Comparison of ENCODE assay signal across 14 cellular contexts in the genomic region with DNA sequence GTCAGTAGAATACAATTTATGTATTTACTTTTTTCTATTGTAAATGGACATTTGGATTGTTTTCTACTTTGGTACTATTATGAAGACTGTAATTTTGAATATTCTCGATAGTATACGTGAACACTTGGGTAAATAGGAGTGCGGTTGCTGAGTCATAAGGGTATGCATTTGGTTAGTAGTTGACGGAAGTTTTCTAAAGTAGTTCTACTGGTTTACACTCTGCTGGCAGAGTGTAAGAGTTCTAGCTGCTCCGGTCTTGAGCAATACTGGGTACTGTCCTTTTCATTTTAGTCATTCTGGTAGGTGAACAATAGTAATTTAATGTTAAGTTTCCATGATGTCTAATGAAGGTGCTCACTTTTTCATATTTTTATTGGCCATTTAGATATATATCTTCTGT.
A peak's percentile ranks its signal among the peaks of the same experiment; 100 is the strongest.
DNase-seq lines count a peak whose midpoint lies in the region; ATAC-seq and TF ChIP-seq lines count a peak whose summit lies in the region.
"Had no signal": no experiment of that assay in that cellular context is flagged by ENCODE, and none has a peak within 500 bp of the region (broad histone marks: within the 10 kb centered on the region; RNA-seq: fewer than 3 reads in every experiment).

No MANE protein-coding gene starts in this region.

- no peak for DNase-seq in activated CD4-positive, CD25-positive, alpha-beta regulatory T cell treated with anti-CD3 and anti-CD28 coated beads, Interleukin-2, amount 50 U/mL, for 72 hours
- DNase-seq in lower lobe of right lung (no peak), prostate gland (ENCODE audit: low spot score) (no peak), NCI-H2196 (lab: John Stamatoyannopoulos, UW; ENCODE audit: unreplicated experiment) (no peak), stomach (no peak)
- DNase-seq: 8988T; aorta; NCI-H187; stimulated activated CD4-positive, alpha-beta T cell treated with anti-CD3 and anti-CD28 coated beads, Interleukin-4, amount 100 ng/mL, for 1 hour; T-helper 9 cell had no signal

- no peak for TF ChIP-seq EP300 in stomach (IDR thresholded peaks at IDR 0.05)

- ATAC-seq in activated CD4-positive, CD25-positive, alpha-beta regulatory T cell treated with anti-CD3 and anti-CD28 coated beads, Interleukin-2, amount 50 U/mL, for 24 hours = peak; percentile 46 to 68
- ATAC-seq in GM21526 (IDR thresholded peaks at IDR 0.05; ENCODE audit: low FRiP score, unreplicated experiment) = peak; percentile 55
- peak; percentile 46 for ATAC-seq in HG03280 (IDR thresholded peaks at IDR 0.05; ENCODE audit: unreplicated experiment)
- ATAC-seq in lower lobe of right lung = peak; percentile 53 to 65

- H3K27ac ChIP-seq in lower lobe of right lung = no peak overlapping the region
- no peak overlapping the region for H3K27ac ChIP-seq in prostate gland
- no peak overlapping the region for H3K27ac ChIP-seq in stomach
- H3K27ac ChIP-seq: parathyroid adenoma had no signal

- no peak overlapping the region for H3K4me3 ChIP-seq in lower lobe of right lung
- no peak overlapping the region for H3K4me3 ChIP-seq in prostate gland
- no peak overlapping the region for H3K4me3 ChIP-seq in stomach

- H3K36me3 ChIP-seq in lower lobe of right lung (peaks cover 12% of the 10 kb centered on the region), prostate gland (no peaks in the 10 kb centered on the region), stomach (peaks cover 0 to 19% (median 13%) of the 10 kb centered on the region in 4 donors)

- 90% methylated on average over 5 of the region's 5 CpGs for WGBS in prostate gland
- WGBS in stomach, 5 donors = 80 to 91% (median 87%) methylated on average over 5 of the region's 5 CpGs

- H3K4me1 ChIP-seq in lower lobe of right lung = peaks cover 30% of the 10 kb centered on the region
- H3K4me1 ChIP-seq in prostate gland (replicated peaks) = no peaks in the 10 kb centered on the region
- peaks cover 10 to 42% (median 18%) of the 10 kb centered on the region in 4 donors for H3K4me1 ChIP-seq in stomach

- TF ChIP-seq CTCF in lower lobe of right lung (IDR thresholded peaks at IDR 0.05) = no peak
- no peak for TF ChIP-seq CTCF in prostate gland (IDR thresholded peaks at IDR 0.05)
- no peak for TF ChIP-seq CTCF in stomach (IDR thresholded peaks at IDR 0.05)

- intact Hi-C loops in lower lobe of right lung (cut with DNase I) = no loop called here
- intact Hi-C loops in prostate gland (cut with DNase I) = no loop called here
- intact Hi-C loops in stomach (cut with DNase I; ENCODE audit: low total_unique reads) = no loop called here

- TF ChIP-seq POLR2A in prostate gland (IDR thresholded peaks at IDR 0.05) (no peak), stomach (IDR thresholded peaks at IDR 0.05) (no peak)

- H3K9me3 ChIP-seq in lower lobe of right lung (no peaks in the 10 kb centered on the region), prostate gland (no peaks in the 10 kb centered on the region), stomach (no peaks in the 10 kb centered on the region)

- H3K27me3 ChIP-seq in lower lobe of right lung (ENCODE audit: low read depth) (no peaks in the 10 kb centered on the region), prostate gland (replicated peaks; ENCODE audit: insufficient read depth) (no peaks in the 10 kb centered on the region), stomach (no peaks in the 10 kb centered on the region)
